11 cellular contexts compared by ENCODE assay signal in the genomic region with DNA sequence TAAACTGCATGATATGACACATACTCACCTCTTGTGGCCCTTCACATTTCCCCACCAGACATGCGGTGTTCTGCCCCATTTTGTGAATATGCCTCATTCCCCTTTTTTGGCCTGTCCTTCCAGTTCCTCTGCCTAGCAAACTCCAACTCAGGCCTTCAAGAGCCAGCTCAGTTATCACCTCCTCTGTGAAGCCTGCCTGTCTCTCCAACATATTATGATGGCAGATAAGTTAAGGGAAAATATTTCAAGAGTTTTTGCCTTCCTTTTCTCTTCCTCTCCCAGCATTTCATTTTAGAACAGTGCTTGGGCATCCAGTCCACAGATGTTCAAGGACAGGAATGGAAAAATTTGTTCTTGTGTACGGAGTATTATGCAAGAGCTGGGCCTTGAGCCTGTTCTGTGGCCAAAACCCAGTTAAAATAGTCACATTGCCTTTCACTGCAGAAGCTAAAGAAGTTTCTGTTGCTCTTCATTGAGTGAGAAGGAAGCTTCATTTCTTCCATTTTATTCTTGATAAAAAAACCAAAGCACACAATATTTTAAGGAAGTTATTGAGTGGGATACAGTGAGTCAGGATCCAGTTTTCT.
DNase-seq lines count a peak whose midpoint lies in the region; ATAC-seq, FAIRE-seq and TF ChIP-seq lines count a peak whose summit lies in the region.
"Had no signal": no experiment of that assay in that cellular context is flagged by ENCODE, and none has a peak within 500 bp of the region (broad histone marks: within the 10 kb centered on the region; RNA-seq: fewer than 3 reads in every experiment).

No MANE protein-coding gene starts in this region.

- H3K27me3 ChIP-seq in heart right ventricle (no peaks in the 10 kb centered on the region), pancreas (no peaks in the 10 kb centered on the region)

- no peaks in the 10 kb centered on the region for H3K9me3 Mint-ChIP-seq in activated T-helper 2 cell treated with anti-CD3 and anti-CD28 coated beads, Interferon-gamma antibody, Interleukin-2, Interleukin-4, amounts not matched to agents 10 μg/mL and 5 μg/mL and 100 μg/mL, durations not matched to agents 14 hours and 24 hours and 36 hours

- 94% methylated on average over 2 of the region's 2 CpGs for WGBS in A549 (ENCODE audit: missing lambda C conversion rate)
- 61% methylated on average over 2 of the region's 2 CpGs for WGBS in heart right ventricle, 2 donors
- WGBS in pancreas, 2 donors: 48 to 58% methylated on average over 2 of the region's 2 CpGs

- POLR2A ChIA-PET in A549 (lab: Yijun Ruan, JAX): no interaction called here

- intact Hi-C loops in activated T-helper 2 cell treated with anti-CD3 and anti-CD28 coated beads, Interferon-gamma antibody, Interleukin-2, Interleukin-4, amounts not matched to agents 10 μg/mL and 5 μg/mL and 100 μg/mL, durations not matched to agents 14 hours and 24 hours and 36 hours (cut with micrococcal nuclease): no loop called here
- intact Hi-C loops in heart right ventricle (cut with DNase I): no loop called here
- intact Hi-C loops in pancreas (cut with DNase I): no loop called here

- no peak overlapping the region for H3K4me3 Mint-ChIP-seq in activated T-helper 2 cell treated with anti-CD3 and anti-CD28 coated beads, Interferon-gamma antibody, Interleukin-2, Interleukin-4, amounts not matched to agents 10 μg/mL and 5 μg/mL and 100 μg/mL, durations not matched to agents 14 hours and 24 hours and 36 hours (ENCODE audit: low read depth)
- H3K4me3 Mint-ChIP-seq: T-helper 17 cell had no signal

- no peak for DNase-seq in A549 (ENCODE audit: low read depth in 1 of 2, low spot score in 1 of 2)
- DNase-seq in activated T-helper 2 cell treated with anti-CD3 and anti-CD28 coated beads, Interferon-gamma antibody, Interleukin-2, Interleukin-4, amounts not matched to agents 10 μg/mL and 5 μg/mL and 100 μg/mL, durations not matched to agents 14 hours and 24 hours and 36 hours (ENCODE audit: low spot score): no peak
- DNase-seq in heart right ventricle: peak in 1 of 2 donors; percentile 31
- peak in 2 of 6 donors; percentile 26 to 34 for DNase-seq in pancreas
- DNase-seq in DMS153 treated with DMSO at 0.1 percent for 48 hours (lab: John Stamatoyannopoulos, UW; ENCODE audit: unreplicated experiment): no peak
- DNase-seq in islet precursor cell: no peak
- DNase-seq: NCI-H524, T-helper 17 cell had no signal

- peaks cover 67% of the 10 kb centered on the region for H3K4me1 ChIP-seq in A549
- peaks cover 22 to 69% (median 63%) of the 10 kb centered on the region in 9 donors for H3K4me1 ChIP-seq in heart right ventricle
- peaks cover 0 to 11% (median 0%) of the 10 kb centered on the region in 3 donors for H3K4me1 ChIP-seq in pancreas

- no peak for TF ChIP-seq EP300 in A549 (IDR thresholded peaks at IDR 0.05)

- ATAC-seq in A549: no peak
- ATAC-seq in heart right ventricle: peak; percentile 52 to 88 (median 70)
- ATAC-seq in pancreas: peak; percentile 64 to 80 (median 77)
- ATAC-seq in GM21619 (IDR thresholded peaks at IDR 0.05; ENCODE audit: unreplicated experiment): no peak
- no peak for ATAC-seq in GM19328 (IDR thresholded peaks at IDR 0.05; ENCODE audit: unreplicated experiment)
- ATAC-seq: T-helper 17 cell had no signal

- H3K4me3 ChIP-seq in A549: no peak overlapping the region
- H3K4me3 ChIP-seq in heart right ventricle: no peak overlapping the region
- H3K4me3 ChIP-seq in pancreas: no peak overlapping the region

- H3K27ac Mint-ChIP-seq in activated T-helper 2 cell treated with anti-CD3 and anti-CD28 coated beads, Interferon-gamma antibody, Interleukin-2, Interleukin-4, amounts not matched to agents 10 μg/mL and 5 μg/mL and 100 μg/mL, durations not matched to agents 14 hours and 24 hours and 36 hours: peak overlapping the region; percentile 7
- H3K27ac Mint-ChIP-seq: T-helper 17 cell had no signal

- FAIRE-seq in A549 (lab: Jason Lieb, UNC): no peak
- no peak for FAIRE-seq in pancreas (lab: Jason Lieb, UNC)
- FAIRE-seq: endothelial cell of umbilical vein had no signal

- no peaks in the 10 kb centered on the region for H3K9me3 ChIP-seq in A549
- H3K9me3 ChIP-seq in heart right ventricle: no peaks in the 10 kb centered on the region
- H3K9me3 ChIP-seq in pancreas: no peaks in the 10 kb centered on the region

- H3K27me3 Mint-ChIP-seq in activated T-helper 2 cell treated with anti-CD3 and anti-CD28 coated beads, Interferon-gamma antibody, Interleukin-2, Interleukin-4, amounts not matched to agents 10 μg/mL and 5 μg/mL and 100 μg/mL, durations not matched to agents 14 hours and 24 hours and 36 hours (ENCODE audit: low read depth): no peaks in the 10 kb centered on the region
- H3K27me3 Mint-ChIP-seq: T-helper 17 cell had no signal

- CTCF ChIA-PET in A549 (lab: Yijun Ruan, JAX): interaction anchor here (1.0 to 1.2 kb wide), 2 partner anchors 14 to 19 kb away, joined by 3 to 4 read pairs; no protein-coding TSS in a partner anchor

- no peak overlapping the region for H3K4me2 ChIP-seq in A549

- TF ChIP-seq POLR2A in A549 (IDR thresholded peaks at IDR 0.05; ENCODE audit: low read length): no peak

- TF ChIP-seq RAD21 in A549 (conservative IDR thresholded peaks at IDR 0.05 in 1 of 2, IDR thresholded peaks at IDR 0.05 in 1 of 2): no peak

- H3K4me1 Mint-ChIP-seq in activated T-helper 2 cell treated with anti-CD3 and anti-CD28 coated beads, Interferon-gamma antibody, Interleukin-2, Interleukin-4, amounts not matched to agents 10 μg/mL and 5 μg/mL and 100 μg/mL, durations not matched to agents 14 hours and 24 hours and 36 hours (ENCODE audit: low read depth): peaks cover 24% of the 10 kb centered on the region
- H3K4me1 Mint-ChIP-seq: T-helper 17 cell had no signal

- H3K36me3 ChIP-seq in heart right ventricle (peaks cover 0 to 52% (median 4%) of the 10 kb centered on the region in 9 donors), pancreas (peaks cover 0 to 4% (median 0%) of the 10 kb centered on the region in 3 donors)

- H3K27ac ChIP-seq in A549 (peak overlapping the region; percentile 7 to 73; a peak in 4 of 6 replicates), heart right ventricle (peak overlapping the region; percentile 33 to 81 (median 66)), pancreas (peak overlapping the region in 2 of 4 donors; percentile 37 to 61)

- TF ChIP-seq CTCF in A549 (IDR thresholded peaks at IDR 0.05) (no peak), heart right ventricle (IDR thresholded peaks at IDR 0.05) (no peak), pancreas (IDR thresholded peaks at IDR 0.05) (no peak)

- peaks cover 51% of the 10 kb centered on the region for H3K36me3 Mint-ChIP-seq in activated T-helper 2 cell treated with anti-CD3 and anti-CD28 coated beads, Interferon-gamma antibody, Interleukin-2, Interleukin-4, amounts not matched to agents 10 μg/mL and 5 μg/mL and 100 μg/mL, durations not matched to agents 14 hours and 24 hours and 36 hours (ENCODE audit: low read depth)

TF ChIP-seq in A549, 52 proteins besides CTCF, POLR2A, EP300 and RAD21:
- TF ChIP-seq ZFP36 (IDR thresholded peaks at IDR 0.05; ENCODE audit: borderline replicate concordance, partially characterized antibody): peak; percentile 33
- no peak for TF ChIP-seq CHD2 (IDR thresholded peaks at IDR 0.05; ENCODE audit: low read length, partially characterized antibody)

Comparison
In these comparisons a context has a peak if more than half of its experiments do, and no peak if none do; other contexts are left out.
1. ATAC-seq: peak in heart right ventricle (8 of 8) and pancreas (4 of 4); none in A549 (0 of 2), GM21619 (single experiment) and GM19328 (single experiment).